Comparison of ENCODE assay signal across 23 cellular contexts in the genomic region with DNA sequence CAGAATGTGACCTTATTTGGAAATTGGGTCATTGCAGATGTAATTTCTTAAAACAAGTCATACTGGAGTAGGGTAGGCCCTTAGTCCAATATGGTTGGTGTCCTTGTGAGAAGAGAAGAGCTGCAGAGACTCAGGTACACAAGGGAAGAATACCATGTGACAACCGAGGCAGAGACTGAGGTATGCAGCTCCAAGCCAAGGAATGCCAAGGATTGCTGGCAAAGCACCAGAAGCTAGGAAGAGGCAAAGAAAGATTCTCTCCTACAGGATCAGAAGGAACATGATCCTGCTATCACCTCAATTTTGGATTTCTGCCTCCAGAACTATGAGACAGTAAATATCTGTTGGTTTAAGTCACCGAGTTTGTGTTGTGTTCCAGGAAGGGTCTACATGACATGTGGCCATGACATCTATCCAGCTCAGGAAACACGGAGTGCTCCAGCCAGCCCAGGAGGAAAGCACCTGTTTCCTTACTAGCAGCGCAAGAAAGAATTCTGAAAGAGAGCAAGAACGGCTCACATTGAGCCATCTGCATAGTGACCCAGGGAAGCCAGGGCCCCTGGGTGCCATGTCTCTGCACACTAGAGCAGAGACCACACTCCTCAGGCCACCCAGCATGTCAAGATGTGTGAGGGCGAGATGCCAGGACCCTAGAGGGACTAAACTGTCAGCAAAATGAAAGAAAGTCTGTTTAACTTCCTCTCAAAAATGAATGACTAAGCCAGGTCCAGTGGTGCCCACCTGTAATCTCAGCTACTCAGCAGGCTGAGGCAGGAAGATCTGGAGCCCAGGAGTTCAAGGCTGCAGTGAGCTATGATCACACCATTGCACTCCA.
"Had no signal": no experiment of that assay in that cellular context is flagged by ENCODE, and none has a peak within 500 bp of the region (broad histone marks: within the 10 kb centered on the region; RNA-seq: fewer than 3 reads in every experiment).

No MANE protein-coding gene starts in this region.

- H3K36me3 ChIP-seq: adrenal gland, esophagus muscularis mucosa, left ventricle myocardium inferior, right lobe of liver, vagina had no signal

- H3K4me1 Mint-ChIP-seq: activated CD4-positive, alpha-beta T cell treated with anti-CD3 and anti-CD28 coated beads for 36 hours; activated naive CD8-positive, alpha-beta T cell treated with anti-CD3 and anti-CD28 coated beads for 36 hours had no signal

- H3K27me3 ChIP-seq: adrenal gland, body of pancreas, esophagus muscularis mucosa, right lobe of liver, testis, vagina had no signal

- H3K4me3 ChIP-seq: adrenal gland, body of pancreas, coronary artery, esophagus muscularis mucosa, left ventricle myocardium inferior, right lobe of liver, testis, vagina had no signal

- H3K4me1 ChIP-seq: adrenal gland, body of pancreas, foreskin keratinocyte, left ventricle myocardium inferior, right lobe of liver, testis, vagina had no signal

- H3K27ac ChIP-seq: adrenal gland, body of pancreas, coronary artery, esophagus muscularis mucosa, foreskin keratinocyte, left ventricle myocardium inferior, right lobe of liver, testis, vagina had no signal

- H3K9me3 ChIP-seq: adrenal gland, body of pancreas, esophagus muscularis mucosa, left ventricle myocardium inferior, right lobe of liver, testis, vagina had no signal

- H3K9me3 Mint-ChIP-seq: activated naive CD4-positive, alpha-beta T cell treated with anti-CD3 and anti-CD28 coated beads for 36 hours; activated naive CD8-positive, alpha-beta T cell treated with anti-CD3 and anti-CD28 coated beads for 36 hours; endodermal cell; nephron had no signal

- FAIRE-seq: islet of Langerhans had no signal

- ATAC-seq: activated CD4-positive, alpha-beta T cell treated with anti-CD3 and anti-CD28 coated beads for 36 hours; body of pancreas; foreskin keratinocyte had no signal

- DNase-seq: activated CD4-positive, alpha-beta T cell treated with anti-CD3 and anti-CD28 coated beads for 36 hours; activated CD4-positive, CD25-positive, alpha-beta regulatory T cell; activated effector memory CD4-positive, alpha-beta T cell treated with anti-CD3 and anti-CD28 coated beads, Interleukin-2, amount 50 U/mL, for 16 hours; activated naive CD4-positive, alpha-beta T cell treated with anti-CD3 and anti-CD28 coated beads for 36 hours; activated naive CD8-positive, alpha-beta T cell treated with anti-CD3 and anti-CD28 coated beads for 36 hours; adrenal gland; aorta; body of pancreas; endodermal cell; foreskin keratinocyte; left ventricle myocardium inferior; mammary epithelial cell; posterior cingulate gyrus; right lobe of liver; stimulated activated CD4-positive, alpha-beta T cell treated with anti-CD3 and anti-CD28 coated beads, Interleukin-2, amount 100 ng/mL, for 48 hours; stimulated activated naive CD4-positive, alpha-beta T cell treated with Interleukin-2 at 50 U/mL for 16 hours; testis; trophoblast cell had no signal

- H3K27ac Mint-ChIP-seq: activated CD4-positive, alpha-beta T cell treated with anti-CD3 and anti-CD28 coated beads for 36 hours; activated naive CD4-positive, alpha-beta T cell treated with anti-CD3 and anti-CD28 coated beads for 36 hours; activated naive CD8-positive, alpha-beta T cell treated with anti-CD3 and anti-CD28 coated beads for 36 hours; endodermal cell; nephron had no signal

- H3K36me3 Mint-ChIP-seq: activated naive CD8-positive, alpha-beta T cell treated with anti-CD3 and anti-CD28 coated beads for 36 hours had no signal

- H3K4me3 Mint-ChIP-seq: activated CD4-positive, alpha-beta T cell treated with anti-CD3 and anti-CD28 coated beads for 36 hours; activated naive CD4-positive, alpha-beta T cell treated with anti-CD3 and anti-CD28 coated beads for 36 hours; activated naive CD8-positive, alpha-beta T cell treated with anti-CD3 and anti-CD28 coated beads for 36 hours; endodermal cell; nephron had no signal
